8 cellular contexts compared by ENCODE assay signal in genomic region chr14:67694791-67695393, GRCh38. TPM values are rescaled to one million over a fixed set of nuclear protein-coding genes. Genes with fewer than 3 reads are reported as not detected.
DNase-seq lines count a peak whose midpoint lies in the region; ATAC-seq, FAIRE-seq and TF ChIP-seq lines count a peak whose summit lies in the region.

No MANE protein-coding gene starts in this region.

- peak; percentile 48 for FAIRE-seq in H1 (lab: Jason Lieb, UNC)

- H4K20me1 ChIP-seq in H1 (replicated peaks in 1 of 2; ENCODE audit: control insufficient read depth in 1 of 2, insufficient read depth in 2 of 2, low read length in 2 of 2): peaks cover 5 to 10% of the 10 kb centered on the region in 2 experiments

- no peaks in the 10 kb centered on the region for H3K27me3 Mint-ChIP-seq in CD4-positive, alpha-beta memory T cell
- H3K27me3 Mint-ChIP-seq in mesothelial cell of epicardium (ENCODE audit: low read depth): no peaks in the 10 kb centered on the region

- intact Hi-C loops in CD4-positive, alpha-beta memory T cell (cut with micrococcal nuclease): loop anchor here (1.0 to 2.0 kb wide), 7 partner anchors 21 to 1186 kb away; partner anchors contain the start of genes ARG2, EIF2S1, GPHN and PIGH

- H3K9me3 ChIP-seq in CD4-positive, alpha-beta memory T cell (ENCODE audit: control insufficient read depth in 1 of 2, low read length in 2 of 2): no peaks in the 10 kb centered on the region
- H3K9me3 ChIP-seq in H1 (ENCODE audit: insufficient read depth in 2 of 2, low read depth in 1 of 2, low read length in 1 of 2): no peaks in the 10 kb centered on the region

- POLR2A ChIA-PET in CD4-positive, alpha-beta memory T cell (lab: Charles Lee; ENCODE audit: partially characterized antibody): interaction anchor here (0.6 to 2.9 kb wide), 9 partner anchors 8 to 335 kb away, joined by 3 to 28 read pairs (median 5); partner anchors contain the start of genes ATP6V1D, EIF2S1, PIGH and VTI1B
- POLR2A ChIA-PET in H1 (lab: Charles Lee; ENCODE audit: partially characterized antibody): interaction anchor here (0.9 to 3.0 kb wide), 20 partner anchors 9 to 259 kb away, joined by 3 to 21 read pairs (median 6); partner anchors contain the start of genes ARG2, PIGH, VTI1B and ZFYVE26

- H3K36me3 ChIP-seq in CD4-positive, alpha-beta memory T cell (ENCODE audit: insufficient read depth, low read length): peaks cover 24% of the 10 kb centered on the region
- H3K36me3 ChIP-seq in H1 (ENCODE audit: control insufficient read depth in 2 of 4, insufficient read depth in 4 of 4, low read length in 3 of 4): peaks cover 23 to 34% (median 31%) of the 10 kb centered on the region in 4 experiments

- peak overlapping the region; percentile 49 for H2BK5ac ChIP-seq in H1 (ENCODE audit: low read depth, low read length)

- H3K27ac ChIP-seq in CD4-positive, alpha-beta memory T cell (ENCODE audit: low read depth, low read length): peak overlapping the region; percentile 75
- H3K27ac ChIP-seq in H1 (ENCODE audit: low read depth, low read length): peak overlapping the region; percentile 73

- TF ChIP-seq EP300 in H1 (IDR thresholded peaks at IDR 0.05; ENCODE audit: borderline replicate concordance in 1 of 2, low read depth in 2 of 2, low read length in 2 of 2): no peak

- H3K36me3 Mint-ChIP-seq in CD4-positive, alpha-beta memory T cell: peaks cover 21 to 32% of the 10 kb centered on the region in 2 donors
- H3K36me3 Mint-ChIP-seq in mesothelial cell of epicardium: peaks cover 18% of the 10 kb centered on the region

- peak overlapping the region; percentile 64 to 85 for H3K4me2 ChIP-seq in H1 (ENCODE audit: insufficient read depth in 1 of 2, low read depth in 2 of 2, low read length in 2 of 2)

- no peak for TF ChIP-seq CTCF in H1 (IDR thresholded peaks at IDR 0.05; ENCODE audit: control extremely low read depth in 1 of 3, insufficient read depth in 1 of 3, low read depth in 1 of 3, low read length in 3 of 3)
- TF ChIP-seq CTCF in mesothelial cell of epicardium (IDR thresholded peaks at IDR 0.05; ENCODE audit: unreplicated experiment): no peak

- peak overlapping the region; percentile 20 for H4K91ac ChIP-seq in H1 (replicated peaks; ENCODE audit: insufficient read length, low read length)

- H3K4me1 Mint-ChIP-seq in CD4-positive, alpha-beta memory T cell: peaks cover 10 to 29% (median 18%) of the 10 kb centered on the region in 4 donors
- H3K4me1 Mint-ChIP-seq in mesothelial cell of epicardium: peaks cover 19% of the 10 kb centered on the region

- H3K4me1 ChIP-seq in CD4-positive, alpha-beta memory T cell (ENCODE audit: insufficient read depth, low read length): peaks cover 15% of the 10 kb centered on the region
- H3K4me1 ChIP-seq in H1 (replicated peaks in 1 of 4; ENCODE audit: control insufficient read depth in 3 of 4, insufficient read depth in 4 of 4, low read length in 3 of 4): peaks cover 3 to 5% (median 4%) of the 10 kb centered on the region in 4 experiments; a peak in 4 of 7 replicates

- no peaks in the 10 kb centered on the region for H3K27me3 ChIP-seq in CD4-positive, alpha-beta memory T cell (ENCODE audit: insufficient read depth, low read length)
- H3K27me3 ChIP-seq in H1 (replicated peaks in 1 of 4; ENCODE audit: control insufficient read depth in 3 of 4, extremely low read depth in 1 of 4, insufficient read depth in 3 of 4, low read length in 3 of 4): peaks cover 0 to 2% (median 0%) of the 10 kb centered on the region in 4 experiments; a peak in 2 of 7 replicates

- no peak overlapping the region for H2BK15ac ChIP-seq in H1 (ENCODE audit: low read length)

- 2% methylated on average over 21 of the region's 21 CpGs; no CpG with 5 or more reads in 1 of the 2 experiments for WGBS in H1 (ENCODE audit: extremely low coverage in 1 of 2, insufficient coverage in 1 of 2, insufficient read length in 1 of 2, insufficient replicate concordance in 2 of 2, low coverage in 1 of 2, low lambda C conversion rate in 2 of 2, missing lambda C conversion rate in 1 of 2), 2 experiments

- H4K5ac ChIP-seq in H1 (ENCODE audit: insufficient read length, low read depth, low read length): peak overlapping the region; percentile 58

- CTCF ChIA-PET in CD4-positive, alpha-beta memory T cell (lab: Charles Lee; ENCODE audit: partially characterized antibody): interaction anchor here (0.7 to 5.0 kb wide), 8 partner anchors 9 to 335 kb away, joined by 3 to 44 read pairs (median 6); partner anchors contain the start of genes ARG2, ATP6V1D, EIF2S1 and PIGH
- CTCF ChIA-PET in H1 (lab: Charles Lee; ENCODE audit: partially characterized antibody): interaction anchor here (1.2 to 3.1 kb wide), 5 partner anchors 9 to 181 kb away, joined by 3 to 26 read pairs (median 4); no protein-coding TSS in a partner anchor

- H3K56ac ChIP-seq in H1 (replicated peaks; ENCODE audit: insufficient read length, low read depth, low read length): peak overlapping the region; percentile 85

- peaks cover 8% of the 10 kb centered on the region; the same call in 1 of the 2 replicates for H3K79me1 ChIP-seq in H1 (ENCODE audit: low read depth, low read length)

- H3K27ac Mint-ChIP-seq in CD4-positive, alpha-beta memory T cell: peak overlapping the region; percentile 78 to 98 (median 90)
- peak overlapping the region; percentile 94 for H3K27ac Mint-ChIP-seq in mesothelial cell of epicardium

- H4K8ac ChIP-seq in H1 (ENCODE audit: extremely low read depth, insufficient read depth, low read length): peak overlapping the region; percentile 81

- no peaks in the 10 kb centered on the region for H3K9me3 Mint-ChIP-seq in CD4-positive, alpha-beta memory T cell
- H3K9me3 Mint-ChIP-seq in mesothelial cell of epicardium: no peaks in the 10 kb centered on the region

- H3K23ac ChIP-seq in H1 (ENCODE audit: insufficient read length): no peak overlapping the region

- TF ChIP-seq RAD21 in H1 (IDR thresholded peaks at IDR 0.05 in 1 of 2, conservative IDR thresholded peaks at IDR 0.05 in 1 of 2; ENCODE audit: low read depth in 2 of 2, low read length in 2 of 2): no peak

- peak overlapping the region; percentile 28 for H3K4ac ChIP-seq in H1 (replicated peaks; ENCODE audit: insufficient read length, low read depth, low read length)

- H2AFZ ChIP-seq in H1 (ENCODE audit: low read length): no peak overlapping the region

- DNase-seq in CD4-positive, alpha-beta memory T cell: peak; percentile 51 to 85 (median 53)
- DNase-seq in NCI-H82 (lab: John Stamatoyannopoulos, UW) (peak; percentile 92), H1 (ENCODE audit: low read depth in 1 of 2, low spot score in 2 of 2) (peak; percentile 62 to 67), mesothelial cell of epicardium (ENCODE audit: low spot score in 2 of 2, unreplicated experiment in 2 of 2) (peak in 1 of 2 experiments; percentile 51)
- peak; percentile 24 to 29 for DNase-seq in activated CD8-positive, alpha-beta memory T cell treated with anti-CD3 and anti-CD28 coated beads for 1 hour (ENCODE audit: extremely low read depth in 1 of 2, low read depth in 1 of 2)
- DNase-seq in stimulated activated CD8-positive, alpha-beta memory T cell treated with anti-CD3 and anti-CD28 coated beads, Interleukin-2, amount 100 ng/mL, for 48 hours (ENCODE audit: low read depth in 2 of 2): peak; percentile 65 to 67

- ATAC-seq in GM19438 (IDR thresholded peaks at IDR 0.05; ENCODE audit: low read depth, unreplicated experiment) (peak; percentile 85), HG03571 (IDR thresholded peaks at IDR 0.05; ENCODE audit: unreplicated experiment) (peak; percentile 87)

- H3K9ac ChIP-seq in H1 (replicated peaks in 1 of 4; ENCODE audit: extremely low read depth in 1 of 4, low read depth in 3 of 4, low read length in 3 of 4): peak overlapping the region; percentile 77 to 81 (median 80)

- peaks cover 10 to 54% of the 10 kb centered on the region in 2 experiments for H3K79me2 ChIP-seq in H1 (ENCODE audit: control insufficient read depth in 1 of 2, insufficient read depth in 2 of 2, low read length in 2 of 2)

- 0 out of 2 replicates have a peak, but pooled peaks cover 2% of the 10 kb centered on the region for H3K23me2 ChIP-seq in H1 (ENCODE audit: low read depth, low read length)

- peak overlapping the region; percentile 41; the same call in 1 of the 2 replicates for H3K18ac ChIP-seq in H1 (ENCODE audit: extremely low read depth, low read length)

- no peak overlapping the region for H2BK12ac ChIP-seq in H1 (ENCODE audit: low read depth, low read length)

- H2BK120ac ChIP-seq in H1 (replicated peaks; ENCODE audit: low read depth, low read length): no peak overlapping the region

- H3K4me3 Mint-ChIP-seq in CD4-positive, alpha-beta memory T cell: peak overlapping the region; percentile 89 to 93 (median 92)
- H3K4me3 Mint-ChIP-seq in mesothelial cell of epicardium: peak overlapping the region; percentile 81

- peak; percentile 41 to 70 for TF ChIP-seq POLR2A in H1 (IDR thresholded peaks at IDR 0.05; ENCODE audit: control extremely low read depth in 1 of 2, low read depth in 2 of 2, low read length in 2 of 2)

- H2BK20ac ChIP-seq in H1 (ENCODE audit: low read length): no peak overlapping the region

- H3K14ac ChIP-seq in H1 (ENCODE audit: insufficient read length): no peak overlapping the region

- H2AK5ac ChIP-seq in H1 (ENCODE audit: low read depth, low read length): no peak overlapping the region

- peak overlapping the region; percentile 91 to 94 for H3K4me3 ChIP-seq in CD4-positive, alpha-beta memory T cell (ENCODE audit: low read length in 2 of 2)
- peak overlapping the region; percentile 76 to 97 (median 87) for H3K4me3 ChIP-seq in H1 (ENCODE audit: extremely low read depth in 1 of 4, insufficient read depth in 2 of 4, low read depth in 3 of 4, low read length in 4 of 4)

RNA-seq across cellular contexts. Expression of gene RDH11, which starts 0.7 kb away (rescaled TPM):
- 10 to 100 TPM; 45.2 to 46.0 TPM for total RNA-seq in CD4-positive, alpha-beta memory T cell
- polyA plus RNA-seq in CD4-positive, alpha-beta memory T cell: 10 to 100 TPM; 72.7 to 95.3 TPM
- total RNA-seq in H1 (2021; fragmentation: NEBNext Ultra II Directional; extraction: Animal tissue kit (Norgen Biotek cat#: 25700)): 104 and 112 TPM in 2 replicates
- polyA plus RNA-seq in H1 (2011; rRNA removed): 70.6 and 117 TPM in 2 replicates
- 119 TPM for polyA plus RNA-seq in H1 (2011; cell fraction: cytosol; rRNA removed)
- 102 TPM for polyA plus RNA-seq in H1 (2011; cell fraction: nucleus; rRNA removed)
- 114 to 133 TPM (median 126 TPM) in 4 replicates for polyA plus RNA-seq in H1 (2012, experiment 1 of 2)
- polyA plus RNA-seq in H1 (2012, experiment 2 of 2): 17.7 TPM
- polyA plus RNA-seq in H1 (2013, experiment 1 of 2): 244 TPM
- polyA plus RNA-seq in H1 (2013, experiment 2 of 2): 264 TPM
- 155 and 187 TPM in 2 replicates for polyA minus RNA-seq in H1 (2011; rRNA and poly(A)+ RNA removed)
- polyA minus RNA-seq in H1 (2011; cell fraction: cytosol; rRNA and poly(A)+ RNA removed): 150 TPM
- 106 TPM for polyA minus RNA-seq in H1 (2011; cell fraction: nucleus; rRNA and poly(A)+ RNA removed)
- total RNA-seq in mesothelial cell of epicardium: 55.3 to 56.1 TPM (median 55.6 TPM) in 3 replicates

RNA-seq across cellular contexts. Expression of gene RDH12, which starts 6.8 kb away (rescaled TPM):
- total RNA-seq in CD4-positive, alpha-beta memory T cell: not detected
- polyA plus RNA-seq in CD4-positive, alpha-beta memory T cell: not detected
- 1.1 and 1.2 TPM in 2 replicates for total RNA-seq in H1 (2021; fragmentation: NEBNext Ultra II Directional; extraction: Animal tissue kit (Norgen Biotek cat#: 25700))
- polyA plus RNA-seq in H1 (2011; rRNA removed): 1.3 and 1.5 TPM in 2 replicates
- polyA plus RNA-seq in H1 (2011; cell fraction: cytosol; rRNA removed): 2.3 TPM
- 1.3 TPM for polyA plus RNA-seq in H1 (2011; cell fraction: nucleus; rRNA removed)
- polyA plus RNA-seq in H1 (2012, experiment 1 of 2): 0.83 to 1.6 TPM (median 1.2 TPM) in 4 replicates
- polyA plus RNA-seq in H1 (2012, experiment 2 of 2): 1.3 TPM
- 1.3 TPM for polyA plus RNA-seq in H1 (2013, experiment 1 of 2)
- 1.6 TPM for polyA plus RNA-seq in H1 (2013, experiment 2 of 2)
- 1.1 and 1.4 TPM in 2 replicates for polyA minus RNA-seq in H1 (2011; rRNA and poly(A)+ RNA removed)
- not detected for polyA minus RNA-seq in H1 (2011; cell fraction: cytosol; rRNA and poly(A)+ RNA removed)
- polyA minus RNA-seq in H1 (2011; cell fraction: nucleus; rRNA and poly(A)+ RNA removed): 1.8 TPM
- not detected in 3 replicates for total RNA-seq in mesothelial cell of epicardium

RNA-seq across cellular contexts. Expression of gene VTI1B, which starts 20.5 kb away (rescaled TPM):
- 10 to 100 TPM; 71.1 to 72.6 TPM for total RNA-seq in CD4-positive, alpha-beta memory T cell
- polyA plus RNA-seq in CD4-positive, alpha-beta memory T cell: 10 to 100 TPM; 62.1 to 97.8 TPM
- 98.7 and 104 TPM in 2 replicates for total RNA-seq in H1 (2021; fragmentation: NEBNext Ultra II Directional; extraction: Animal tissue kit (Norgen Biotek cat#: 25700))
- 17.2 and 28.1 TPM in 2 replicates for polyA plus RNA-seq in H1 (2011; rRNA removed)
- polyA plus RNA-seq in H1 (2011; cell fraction: cytosol; rRNA removed): 38.5 TPM
- 31.0 TPM for polyA plus RNA-seq in H1 (2011; cell fraction: nucleus; rRNA removed)
- 67.3 to 95.8 TPM (median 76.8 TPM) in 4 replicates for polyA plus RNA-seq in H1 (2012, experiment 1 of 2)
- 24.0 TPM for polyA plus RNA-seq in H1 (2012, experiment 2 of 2)
- polyA plus RNA-seq in H1 (2013, experiment 1 of 2): 47.8 TPM
- polyA plus RNA-seq in H1 (2013, experiment 2 of 2): 58.5 TPM
- 34.9 and 41.9 TPM in 2 replicates for polyA minus RNA-seq in H1 (2011; rRNA and poly(A)+ RNA removed)
- 23.3 TPM for polyA minus RNA-seq in H1 (2011; cell fraction: cytosol; rRNA and poly(A)+ RNA removed)
- 44.8 TPM for polyA minus RNA-seq in H1 (2011; cell fraction: nucleus; rRNA and poly(A)+ RNA removed)
- total RNA-seq in mesothelial cell of epicardium: 75.7 to 95.0 TPM (median 88.9 TPM) in 3 replicates
